In genomic region chr1:200738348-200738732, GRCh38 we compare ENCODE assay signal across 1 cellular context.
TF ChIP-seq lines count a peak whose summit lies in the region.

No MANE protein-coding gene starts in this region.

TF ChIP-seq in HepG2, 621 proteins besides CTCF, POLR2A, EP300 and RAD21 (continued from another document and continues in another):
- no peak for TF ChIP-seq LRRFIP1 (CRISPR knock-in tag; conservative IDR thresholded peaks at IDR 0.05)
- TF ChIP-seq MIXL1 (CRISPR knock-in tag; IDR thresholded peaks at IDR 0.05), result no peak
- 0 out of 2 replicates have a peak, but pooled peaks have one; percentile 33 for TF ChIP-seq TCF7 (IDR thresholded peaks at IDR 0.05; ENCODE audit: low read depth)
- TF ChIP-seq ZNF446 (CRISPR knock-in tag; IDR thresholded peaks at IDR 0.05), result no peak
- no peak for TF ChIP-seq ZFYVE20 (CRISPR knock-in tag; IDR thresholded peaks at IDR 0.05; ENCODE audit: borderline replicate concordance, low read depth)
- peak; percentile 52; the same call in 1 of the 2 replicates for TF ChIP-seq DRAP1 (CRISPR knock-in tag; IDR thresholded peaks at IDR 0.05)
- TF ChIP-seq TSC22D2 (CRISPR knock-in tag; IDR thresholded peaks at IDR 0.05; ENCODE audit: borderline replicate concordance), result no peak
- no peak for TF ChIP-seq TMF1 (CRISPR knock-in tag; IDR thresholded peaks at IDR 0.05; ENCODE audit: low read depth)
- TF ChIP-seq MAZ (IDR thresholded peaks at IDR 0.05; ENCODE audit: borderline replicate concordance, low read depth, low read length), result no peak
- TF ChIP-seq MAZ (CRISPR knock-in tag; IDR thresholded peaks at IDR 0.05; ENCODE audit: low read depth), result peak; percentile 8; the same call in 1 of the 2 replicates
- no peak for TF ChIP-seq ZNF431 (CRISPR knock-in tag; IDR thresholded peaks at IDR 0.05; ENCODE audit: borderline replicate concordance, low read depth)
- no peak for TF ChIP-seq KDM6A (CRISPR knock-in tag; IDR thresholded peaks at IDR 0.05; ENCODE audit: low read depth)
- no peak for TF ChIP-seq ZNF775 (CRISPR knock-in tag; IDR thresholded peaks at IDR 0.05; ENCODE audit: borderline replicate concordance)
- no peak for TF ChIP-seq ZNF850 (CRISPR knock-in tag; conservative IDR thresholded peaks at IDR 0.05)
- TF ChIP-seq ZXDC (CRISPR knock-in tag; IDR thresholded peaks at IDR 0.05), result no peak
- TF ChIP-seq CSRNP2 (CRISPR knock-in tag; conservative IDR thresholded peaks at IDR 0.05; ENCODE audit: low read depth), result no peak
- TF ChIP-seq ZNF547 (CRISPR knock-in tag; IDR thresholded peaks at IDR 0.05), result no peak
- no peak for TF ChIP-seq ZNF260 (CRISPR knock-in tag; IDR thresholded peaks at IDR 0.05; ENCODE audit: borderline replicate concordance, low read depth)
- no peak for TF ChIP-seq FOXC1 (CRISPR knock-in tag; IDR thresholded peaks at IDR 0.05; ENCODE audit: borderline replicate concordance)
- no peak for TF ChIP-seq POGK (CRISPR knock-in tag; conservative IDR thresholded peaks at IDR 0.05)
- TF ChIP-seq ZNF883 (CRISPR knock-in tag; IDR thresholded peaks at IDR 0.05; ENCODE audit: not compliant biosample characterization), result no peak
- no peak for TF ChIP-seq HCFC1 (IDR thresholded peaks at IDR 0.05; ENCODE audit: low read depth, low read length)
- TF ChIP-seq ZNF672 (CRISPR knock-in tag; IDR thresholded peaks at IDR 0.05), result no peak
- no peak for TF ChIP-seq PATZ1 (CRISPR knock-in tag; IDR thresholded peaks at IDR 0.05)
- no peak for TF ChIP-seq ZFP36L1 (CRISPR knock-in tag; IDR thresholded peaks at IDR 0.05)
- no peak for TF ChIP-seq ZNF3 (CRISPR knock-in tag; IDR thresholded peaks at IDR 0.05)
- TF ChIP-seq CBX1 (IDR thresholded peaks at IDR 0.05; ENCODE audit: low read depth), result no peak
- no peak for TF ChIP-seq KLF6 (CRISPR knock-in tag; IDR thresholded peaks at IDR 0.05)
- no peak for TF ChIP-seq THYN1 (CRISPR knock-in tag; IDR thresholded peaks at IDR 0.05; ENCODE audit: borderline replicate concordance, low read depth)
- no peak for TF ChIP-seq ZNF646 (CRISPR knock-in tag; IDR thresholded peaks at IDR 0.05)
- TF ChIP-seq ZNF263 (CRISPR knock-in tag; IDR thresholded peaks at IDR 0.05), result peak; percentile 89
